In the genomic region with DNA sequence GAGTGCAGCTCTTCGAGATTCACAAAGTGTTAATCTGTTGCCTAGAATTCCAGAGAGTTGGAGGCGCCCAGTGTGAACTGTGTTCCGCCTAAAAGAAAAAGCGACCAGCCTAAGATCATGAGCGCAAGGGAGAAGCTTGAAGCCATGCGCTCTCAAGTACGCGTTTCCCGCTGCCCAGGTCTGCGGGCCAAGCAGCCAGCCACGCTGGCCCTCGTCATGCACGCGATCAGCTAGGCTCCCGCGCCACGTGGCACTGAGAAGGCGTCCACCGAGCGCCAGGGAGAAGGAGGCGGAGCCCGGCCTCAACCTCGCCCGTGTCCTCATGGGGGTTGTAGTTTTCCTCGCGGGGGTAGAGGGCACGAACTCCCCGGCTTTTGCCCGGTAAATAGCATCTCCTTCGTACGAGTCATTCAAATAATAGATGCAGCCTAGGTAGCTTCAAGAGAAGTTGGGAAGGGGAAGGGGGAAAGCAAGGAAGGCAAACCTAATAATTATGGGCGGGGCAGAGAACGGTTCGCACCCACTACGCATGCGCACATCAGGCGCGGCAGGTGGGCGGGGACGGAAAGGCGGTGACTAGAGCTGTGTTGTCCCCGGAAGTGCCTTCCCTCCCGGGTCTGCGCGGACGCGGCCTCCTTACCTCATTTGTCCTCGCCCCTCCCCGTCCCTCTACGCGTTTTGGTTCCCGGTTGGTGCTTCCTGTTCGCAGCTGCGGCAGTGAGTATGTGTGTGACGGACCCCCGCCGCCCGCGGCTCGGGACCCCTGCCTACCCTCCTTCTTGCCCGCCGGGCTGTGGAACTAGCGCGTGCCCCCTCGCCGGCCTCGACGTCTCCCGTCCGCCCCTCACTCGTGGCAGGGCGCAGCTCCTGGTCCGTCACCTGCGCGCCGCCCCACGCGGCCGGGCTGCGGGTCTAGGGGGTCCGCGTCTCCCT, we compare ENCODE assay signal across 8 cellular contexts. TPM values are rescaled to one million over a fixed set of nuclear protein-coding genes. Genes with fewer than 3 reads are reported as not detected.
DNase-seq lines count a peak whose midpoint lies in the region; ATAC-seq and TF ChIP-seq lines count a peak whose summit lies in the region.

Gene ZCCHC7, plus strand, starts transcription at position 668 of the 933 bp plus-strand sequence.

- peak within 1 kb of the TSS; percentile 95 for H3K27ac ChIP-seq in colonic mucosa
- H3K27ac ChIP-seq in layer of hippocampus (ENCODE audit: low read depth, low read length): peak within 1 kb of the TSS; percentile 87

- H3K36me3 ChIP-seq in BE2C: no peaks in the 10 kb centered on the region
- no peaks in the 10 kb centered on the region for H3K36me3 ChIP-seq in colonic mucosa

- DNase-seq in BE2C: peak; percentile 97
- peak; percentile 81 for DNase-seq in GM19240 (ENCODE audit: insufficient read length, low spot score)
- DNase-seq in NCI-H526 (lab: John Stamatoyannopoulos, UW): peak; percentile 93 to 96
- DNase-seq in activated CD4-positive, alpha-beta T cell treated with anti-CD3 and anti-CD28 coated beads for 48 hours: peak; percentile 98
- DNase-seq in colonic mucosa: peak; percentile 98
- DNase-seq in stimulated activated CD4-positive, alpha-beta T cell treated with anti-CD3 and anti-CD28 coated beads, Interleukin-1b, Interleukin-23, amount 100 ng/mL, for 4 hours (ENCODE audit: low read depth in 2 of 2): peak; percentile 95 to 97

- H3K4me1 ChIP-seq in BE2C (no peaks in the 10 kb centered on the region), colonic mucosa (no peaks in the 10 kb centered on the region)

- H3K9ac ChIP-seq in colonic mucosa (ENCODE audit: low read depth in 2 of 2, low read length in 2 of 2): peak within 1 kb of the TSS; percentile 78 to 88

- intact Hi-C loops in colonic mucosa (cut with DNase I): no loop called here

- peak; percentile 92 for ATAC-seq in HG03460 (IDR thresholded peaks at IDR 0.05; ENCODE audit: unreplicated experiment)

- no peak for TF ChIP-seq CTCF in BE2C (IDR thresholded peaks at IDR 0.05; ENCODE audit: low read depth, low read length)
- no peak for TF ChIP-seq CTCF in colonic mucosa (IDR thresholded peaks at IDR 0.05)

- H3K9me3 ChIP-seq in BE2C: peaks cover 3% of the 10 kb centered on the region; the same call in 1 of the 2 replicates
- H3K9me3 ChIP-seq in colonic mucosa: no peaks in the 10 kb centered on the region

- H3K4me3 ChIP-seq in BE2C (ENCODE audit: low read depth, low read length) (peak within 1 kb of the TSS; percentile 88), colonic mucosa (peak within 1 kb of the TSS; percentile 98)

- H3K27me3 ChIP-seq in BE2C (no peaks in the 10 kb centered on the region), colonic mucosa (no peaks in the 10 kb centered on the region), layer of hippocampus (ENCODE audit: control insufficient read depth, insufficient read depth, low read length) (no peaks in the 10 kb centered on the region)

RNA-seq across cellular contexts. Expression of gene ZCCHC7, which starts in this region (rescaled TPM):
- 24.3 TPM for polyA plus RNA-seq in BE2C (2012; ENCODE audit: insufficient read depth, insufficient read length, low read depth)
- 10 to 100 TPM; 14.6 to 15.9 TPM for total RNA-seq in colonic mucosa

Comparison
In these comparisons a context has a peak if more than half of its experiments do, and no peak if none do; other contexts are left out.
1. Peak in every context shown above with its lines: DNase-seq, ATAC-seq, H3K4me3 ChIP-seq and H3K27ac ChIP-seq.